ENCODE assay signal across 11 cellular contexts in the genomic region with DNA sequence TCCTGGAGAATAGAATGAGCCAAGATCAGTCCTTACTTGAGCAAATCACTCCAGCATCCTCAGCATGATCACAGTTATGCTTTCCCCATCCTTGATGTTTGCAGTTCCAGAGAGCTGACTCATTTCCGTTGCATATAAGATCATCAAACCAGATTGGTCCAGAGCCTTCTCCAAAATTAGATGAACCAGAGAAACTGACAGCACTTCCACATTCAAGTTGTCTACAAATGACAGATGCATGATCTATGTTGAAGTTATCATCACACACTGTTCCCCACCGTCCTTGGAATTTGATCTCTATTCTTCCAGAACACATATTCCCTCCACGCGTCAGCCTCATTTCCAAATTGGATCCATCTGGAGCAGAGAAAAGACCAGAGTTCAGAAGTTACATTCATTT. TPM values are rescaled to one million over a fixed set of nuclear protein-coding genes. Genes with fewer than 3 reads are reported as not detected.
DNase-seq lines count a peak whose midpoint lies in the region; ATAC-seq and TF ChIP-seq lines count a peak whose summit lies in the region.
"Had no signal": no experiment of that assay in that cellular context is flagged by ENCODE, and none has a peak within 500 bp of the region (broad histone marks: within the 10 kb centered on the region; RNA-seq: fewer than 3 reads in every experiment).

No MANE protein-coding gene starts in this region.

- no peaks in the 10 kb centered on the region for H3K79me2 ChIP-seq in SK-N-SH (ENCODE audit: insufficient read depth)

- 14% methylated on average over 4 of the region's 4 CpGs for WGBS in SK-N-SH (ENCODE audit: low lambda C conversion rate)

- no peaks in the 10 kb centered on the region for H3K9me3 Mint-ChIP-seq in activated CD4-positive, alpha-beta T cell treated with anti-CD3 and anti-CD28 coated beads, Interleukin-2, amount 10 ng/mL, durations not matched to agents 24 days and 14 days

- H3K36me3 ChIP-seq in SK-N-SH (replicated peaks in 1 of 2; ENCODE audit: control insufficient read depth in 1 of 2, insufficient read depth in 2 of 2, low read length in 1 of 2), result no peaks in the 10 kb centered on the region

- peak; percentile 71 for ATAC-seq in foreskin keratinocyte

- DNase-seq in EL (peak; percentile 86), SK-N-SH (no peak), foreskin keratinocyte (peak; percentile 64 to 81), renal cortical epithelial cell (ENCODE audit: low read depth) (peak; percentile 1), NCI-H748 (lab: John Stamatoyannopoulos, UW; ENCODE audit: unreplicated experiment) (no peak)
- no peak for DNase-seq in NK-92 treated with Interleukin-12 subunit alpha and Interleukin-12 subunit beta, amount 100 ng/mL, for 24 hours (lab: John Stamatoyannopoulos, UW)
- no peak for DNase-seq in activated CD4-positive, alpha-beta T cell treated with anti-CD3 and anti-CD28 coated beads, Interleukin-2, amount 10 ng/mL, durations not matched to agents 24 days and 14 days
- DNase-seq in activated T-cell treated with anti-CD3 and anti-CD28 coated beads, Interleukin-2, amount 50 U/mL, for 1 hour, result no peak
- DNase-seq: DMS153 had no signal

- H3K4me2 ChIP-seq in SK-N-SH, result peak overlapping the region; percentile 48; the same call in 1 of the 2 replicates

- POLR2A ChIA-PET in SK-N-SH (lab: Yijun Ruan, JAX), result no interaction called here

- H2AFZ ChIP-seq in SK-N-SH (ENCODE audit: low read depth), result peak overlapping the region; percentile 24; the same call in 1 of the 2 replicates

- H3K4me1 ChIP-seq in SK-N-SH (ENCODE audit: control insufficient read depth in 1 of 2, insufficient read depth in 2 of 2, low read depth in 1 of 2, low read length in 1 of 2) (peaks cover 0 to 6% of the 10 kb centered on the region in 2 experiments; a peak in 2 of 4 replicates), foreskin keratinocyte (peaks cover 28% of the 10 kb centered on the region)

- no peak overlapping the region for H3K27ac Mint-ChIP-seq in activated CD4-positive, alpha-beta T cell treated with anti-CD3 and anti-CD28 coated beads, Interleukin-2, amount 10 ng/mL, durations not matched to agents 24 days and 14 days

- peaks cover 3% of the 10 kb centered on the region for H3K4me1 Mint-ChIP-seq in activated CD4-positive, alpha-beta T cell treated with anti-CD3 and anti-CD28 coated beads, Interleukin-2, amount 10 ng/mL, durations not matched to agents 24 days and 14 days

- H3K9me2 ChIP-seq in SK-N-SH, result no peaks in the 10 kb centered on the region

- H3K9me3 ChIP-seq in SK-N-SH, result no peaks in the 10 kb centered on the region

- H3K27me3 ChIP-seq in SK-N-SH (ENCODE audit: insufficient read depth) (no peaks in the 10 kb centered on the region), foreskin keratinocyte (no peaks in the 10 kb centered on the region)

- intact Hi-C loops in activated CD4-positive, alpha-beta T cell treated with anti-CD3 and anti-CD28 coated beads, Interleukin-2, amount 10 ng/mL, durations not matched to agents 24 days and 14 days (cut with micrococcal nuclease), result no loop called here

- no peak overlapping the region for H3K4me3 Mint-ChIP-seq in activated CD4-positive, alpha-beta T cell treated with anti-CD3 and anti-CD28 coated beads, Interleukin-2, amount 10 ng/mL, durations not matched to agents 24 days and 14 days

- TF ChIP-seq RAD21 in SK-N-SH (IDR thresholded peaks at IDR 0.05; ENCODE audit: low read length), result no peak

- H3K36me3 Mint-ChIP-seq in activated CD4-positive, alpha-beta T cell treated with anti-CD3 and anti-CD28 coated beads, Interleukin-2, amount 10 ng/mL, durations not matched to agents 24 days and 14 days (ENCODE audit: low read depth), result no peaks in the 10 kb centered on the region

- peaks cover 22% of the 10 kb centered on the region for H3K27me3 Mint-ChIP-seq in activated CD4-positive, alpha-beta T cell treated with anti-CD3 and anti-CD28 coated beads, Interleukin-2, amount 10 ng/mL, durations not matched to agents 24 days and 14 days

- CTCF ChIA-PET in SK-N-SH (lab: Yijun Ruan, JAX), result no interaction called here

- TF ChIP-seq CTCF in SK-N-SH (IDR thresholded peaks at IDR 0.05) (no peak), foreskin keratinocyte (conservative IDR thresholded peaks at IDR 0.05) (no peak)

- no peaks in the 10 kb centered on the region for H4K20me1 ChIP-seq in SK-N-SH (ENCODE audit: insufficient read depth)

- H3K27ac ChIP-seq in SK-N-SH (ENCODE audit: low read depth in 2 of 2, low read length in 1 of 2), result peak overlapping the region; percentile 39 to 85; a peak in 3 of 4 replicates
- no peak overlapping the region for H3K27ac ChIP-seq in foreskin keratinocyte
- H3K27ac ChIP-seq: epithelial cell of prostate had no signal

- no peak overlapping the region for H3K9ac ChIP-seq in SK-N-SH

- peak overlapping the region in 1 of 2 experiments; percentile 10; a peak in 1 of 4 replicates for H3K4me3 ChIP-seq in SK-N-SH (ENCODE audit: low read depth in 2 of 2, low read length in 1 of 2)

- TF ChIP-seq EP300 in SK-N-SH (IDR thresholded peaks at IDR 0.05; ENCODE audit: borderline replicate concordance in 1 of 2, low read depth in 1 of 2, low read length in 1 of 2), result peak in 1 of 2 experiments; percentile 72; a peak in 2 of 4 replicates

- H3F3A ChIP-seq in SK-N-SH (replicated peaks; ENCODE audit: insufficient read depth), result peaks cover 10% of the 10 kb centered on the region

TF ChIP-seq in SK-N-SH, 30 proteins besides CTCF, POLR2A, EP300 and RAD21:
- TF ChIP-seq, protein P1, sequence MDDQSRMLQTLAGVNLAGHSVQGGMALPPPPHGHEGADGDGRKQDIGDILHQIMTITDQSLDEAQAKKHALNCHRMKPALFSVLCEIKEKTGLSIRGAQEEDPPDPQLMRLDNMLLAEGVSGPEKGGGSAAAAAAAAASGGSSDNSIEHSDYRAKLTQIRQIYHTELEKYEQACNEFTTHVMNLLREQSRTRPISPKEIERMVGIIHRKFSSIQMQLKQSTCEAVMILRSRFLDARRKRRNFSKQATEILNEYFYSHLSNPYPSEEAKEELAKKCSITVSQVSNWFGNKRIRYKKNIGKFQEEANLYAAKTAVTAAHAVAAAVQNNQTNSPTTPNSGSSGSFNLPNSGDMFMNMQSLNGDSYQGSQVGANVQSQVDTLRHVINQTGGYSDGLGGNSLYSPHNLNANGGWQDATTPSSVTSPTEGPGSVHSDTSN (IDR thresholded peaks at IDR 0.05), result peak; percentile 95
- TF ChIP-seq TEAD4 (IDR thresholded peaks at IDR 0.05; ENCODE audit: borderline replicate concordance, insufficient read depth) (peak; percentile 60; the same call in 1 of the 2 replicates), NFIC (IDR thresholded peaks at IDR 0.05; ENCODE audit: borderline replicate concordance) (0 out of 2 replicates have a peak, but pooled peaks have one; percentile 9), JUND (IDR thresholded peaks at IDR 0.05) (peak; percentile 85), TCF12 (IDR thresholded peaks at IDR 0.05) (peak; percentile 82), POLR2AphosphoS5 (IDR thresholded peaks at IDR 0.05; ENCODE audit: low read depth, low read length) (peak; percentile 27; the same call in 1 of the 2 replicates), FOSL2 (IDR thresholded peaks at IDR 0.05; ENCODE audit: borderline replicate concordance, low read depth) (peak; percentile 68), NRF1 (IDR thresholded peaks at IDR 0.05; ENCODE audit: low read depth, low read length) (no peak)
- TF ChIP-seq, protein P2, sequence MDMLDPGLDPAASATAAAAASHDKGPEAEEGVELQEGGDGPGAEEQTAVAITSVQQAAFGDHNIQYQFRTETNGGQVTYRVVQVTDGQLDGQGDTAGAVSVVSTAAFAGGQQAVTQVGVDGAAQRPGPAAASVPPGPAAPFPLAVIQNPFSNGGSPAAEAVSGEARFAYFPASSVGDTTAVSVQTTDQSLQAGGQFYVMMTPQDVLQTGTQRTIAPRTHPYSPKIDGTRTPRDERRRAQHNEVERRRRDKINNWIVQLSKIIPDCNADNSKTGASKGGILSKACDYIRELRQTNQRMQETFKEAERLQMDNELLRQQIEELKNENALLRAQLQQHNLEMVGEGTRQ (IDR thresholded peaks at IDR 0.05; ENCODE audit: borderline replicate concordance, low read depth, low read length), result no peak
- TF ChIP-seq, protein P3, sequence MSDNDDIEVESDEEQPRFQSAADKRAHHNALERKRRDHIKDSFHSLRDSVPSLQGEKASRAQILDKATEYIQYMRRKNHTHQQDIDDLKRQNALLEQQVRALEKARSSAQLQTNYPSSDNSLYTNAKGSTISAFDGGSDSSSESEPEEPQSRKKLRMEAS (IDR thresholded peaks at IDR 0.05; ENCODE audit: low read depth), result peak; percentile 26; the same call in 1 of the 2 replicates
TF ChIP-seq in SK-N-SH: peak in this region for 8.

RNA-seq across cellular contexts. Expression of a gene that starts 4.7 kb away (rescaled TPM):
- polyA plus RNA-seq in SK-N-SH (2012; rRNA removed) (0.03 TPM in 1 of 2 replicates, not detected in the other), foreskin keratinocyte (0.08 and 0.10 TPM in 2 replicates)
- polyA plus RNA-seq in SK-N-SH (2012; cell fraction: cytosol; rRNA removed), result 0.01 TPM in 1 of 2 replicates, not detected in the other
- polyA plus RNA-seq in SK-N-SH (2012; cell fraction: nucleus; rRNA removed), result not detected in 2 replicates
- total RNA-seq in foreskin keratinocyte (0.04 TPM in 1 of 2 replicates, not detected in the other), renal cortical epithelial cell (not detected in 2 replicates)
- not detected in 2 replicates for total RNA-seq in activated CD4-positive, alpha-beta T cell treated with anti-CD3 and anti-CD28 coated beads, Interleukin-2, amount 10 ng/mL, durations not matched to agents 24 days and 14 days
- polyA plus RNA-seq: neural cell had no signal

RNA-seq across cellular contexts. Expression of a gene that starts 54.9 kb away (rescaled TPM):
- polyA plus RNA-seq in SK-N-SH (2012; rRNA removed) (0.25 and 0.41 TPM in 2 replicates), foreskin keratinocyte (1.3 and 3.5 TPM in 2 replicates)
- 0.36 and 0.66 TPM in 2 replicates for polyA plus RNA-seq in SK-N-SH (2012; cell fraction: cytosol; rRNA removed)
- polyA plus RNA-seq in SK-N-SH (2012; cell fraction: nucleus; rRNA removed), result 0.38 and 0.48 TPM in 2 replicates
- total RNA-seq in foreskin keratinocyte (1.4 and 5.5 TPM in 2 replicates), renal cortical epithelial cell (0.10 TPM in 1 of 2 replicates, not detected in the other)
- not detected in 2 replicates for total RNA-seq in activated CD4-positive, alpha-beta T cell treated with anti-CD3 and anti-CD28 coated beads, Interleukin-2, amount 10 ng/mL, durations not matched to agents 24 days and 14 days

Comparison
In these comparisons a context has a peak if more than half of its experiments do, and no peak if none do; other contexts are left out.
1. DNase-seq: peak in EL (single experiment), foreskin keratinocyte (2 of 2) and renal cortical epithelial cell (single experiment); none in SK-N-SH (single experiment), NCI-H748 (single experiment), NK-92 treated with Interleukin-12 subunit alpha and Interleukin-12 subunit beta, amount 100 ng/mL, for 24 hours (single experiment), activated CD4-positive, alpha-beta T cell treated with anti-CD3 and anti-CD28 coated beads, Interleukin-2, amount 10 ng/mL, durations not matched to agents 24 days and 14 days (single experiment) and activated T-cell treated with anti-CD3 and anti-CD28 coated beads, Interleukin-2, amount 50 U/mL, for 1 hour (single experiment).